ENCODE assay signal across 9 cellular contexts in the genomic region with DNA sequence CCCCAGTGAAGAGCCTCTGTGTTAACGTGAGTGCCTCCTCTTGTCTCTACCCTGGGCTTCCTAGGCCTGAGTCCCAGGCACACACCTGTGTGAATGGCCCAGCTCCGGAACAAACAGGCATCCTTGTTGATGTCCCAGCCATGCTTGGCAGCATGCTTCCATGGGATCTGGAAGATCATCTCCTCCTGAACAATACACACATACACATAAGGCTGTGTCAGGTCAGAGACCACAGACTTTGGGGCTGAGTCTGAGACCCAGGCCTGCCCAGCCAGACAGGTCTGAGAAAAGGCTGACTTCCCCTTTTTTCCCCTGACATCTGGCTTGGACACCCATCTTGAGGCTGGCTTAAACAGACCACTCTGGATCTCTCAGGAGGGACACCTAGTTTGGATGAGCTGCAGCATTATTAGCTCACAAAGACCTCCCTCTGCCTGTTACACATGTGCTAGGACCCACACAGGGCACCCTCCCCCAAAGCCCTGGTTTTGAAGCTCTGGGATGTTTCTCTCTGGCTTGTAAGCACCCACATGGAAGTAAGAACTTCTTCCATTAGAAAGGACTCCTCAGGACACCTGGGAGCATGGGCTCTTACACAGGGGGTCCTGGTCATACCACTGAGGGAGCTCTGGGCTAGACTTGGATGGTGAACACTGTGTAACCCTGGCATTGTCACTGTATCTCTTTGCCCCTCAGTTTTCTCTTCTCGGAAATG. TPM values are rescaled to one million over a fixed set of nuclear protein-coding genes. Genes with fewer than 3 reads are reported as not detected.
DNase-seq lines count a peak whose midpoint lies in the region; ATAC-seq and TF ChIP-seq lines count a peak whose summit lies in the region.
"Had no signal": no experiment of that assay in that cellular context is flagged by ENCODE, and none has a peak within 500 bp of the region (broad histone marks: within the 10 kb centered on the region; RNA-seq: fewer than 3 reads in every experiment).

No MANE protein-coding gene starts in this region.

- H3K27ac Mint-ChIP-seq in Calu3 (ENCODE audit: unreplicated experiment) (no peak overlapping the region), HFFc6 (no peak overlapping the region)

- H3K9me3 Mint-ChIP-seq in Calu3 (ENCODE audit: low read depth, unreplicated experiment) (no peaks in the 10 kb centered on the region), HFFc6 (no peaks in the 10 kb centered on the region)

- H3K4me1 Mint-ChIP-seq in Calu3 (ENCODE audit: low read depth, unreplicated experiment) (peaks cover 27% of the 10 kb centered on the region), HFFc6 (ENCODE audit: low read depth) (peaks cover 27% of the 10 kb centered on the region)

- no peak for TF ChIP-seq POLR2A in NB4 (IDR thresholded peaks at IDR 0.05; ENCODE audit: extremely low read depth, insufficient read length)
- TF ChIP-seq POLR2A in adrenal gland (IDR thresholded peaks at IDR 0.05) = no peak

- DNase-seq in Calu3 = no peak
- peak; percentile 75 for DNase-seq in NB4 (ENCODE audit: low read depth)
- DNase-seq in adrenal gland = peak in 4 of 7 donors; percentile 12 to 52 (median 16)
- peak; percentile 20 for DNase-seq in omental fat pad (ENCODE audit: low spot score)
- no peak for DNase-seq in NCI-H526 treated with DMSO at 0.1 percent for 48 hours (lab: John Stamatoyannopoulos, UW)
- no peak for DNase-seq in HFFc6
- DNase-seq in COR-L47 (lab: John Stamatoyannopoulos, UW) = no peak
- DNase-seq in SIG-M5 (lab: John Stamatoyannopoulos, UW) = no peak

- ATAC-seq in omental fat pad (ENCODE audit: low FRiP score) = no peak
- ATAC-seq: left colon had no signal

- CTCF ChIA-PET in Calu3 (lab: Charles Lee) = interaction anchor here (3.9 kb wide), 1 partner anchor 13 kb away, joined by 23 read pairs; no protein-coding TSS in a partner anchor

- peaks cover 7 to 33% of the 10 kb centered on the region in 2 donors for H3K4me1 ChIP-seq in adrenal gland (replicated peaks in 1 of 2)

- intact Hi-C loops in Calu3 (cut with micrococcal nuclease; ENCODE audit: unreplicated experiment) (no loop called here), adrenal gland (cut with DNase I) (loop anchor here (5.0 to 10.0 kb wide), 2 partner anchors 63 to 66 kb away; no protein-coding TSS in a partner anchor)

- peaks cover 76% of the 10 kb centered on the region for H3K36me3 Mint-ChIP-seq in Calu3 (ENCODE audit: insufficient read depth, unreplicated experiment)
- H3K36me3 Mint-ChIP-seq in HFFc6 (ENCODE audit: low read depth) = peaks cover 23% of the 10 kb centered on the region

- no peaks in the 10 kb centered on the region for H3K27me3 Mint-ChIP-seq in Calu3 (ENCODE audit: unreplicated experiment)
- peaks cover 2% of the 10 kb centered on the region for H3K27me3 Mint-ChIP-seq in HFFc6 (ENCODE audit: insufficient read depth)

- no peak overlapping the region for H3K27ac ChIP-seq in adrenal gland

- H3K4me3 Mint-ChIP-seq in Calu3 (ENCODE audit: low read depth, unreplicated experiment) = peak overlapping the region; percentile 89
- no peak overlapping the region for H3K4me3 Mint-ChIP-seq in HFFc6

- H3K27me3 ChIP-seq in adrenal gland = no peaks in the 10 kb centered on the region

- no TSS peak for BruUV-seq in Calu3 (replicated peaks; lab: Mats Ljungman, UMichigan)

- peak overlapping the region; percentile 85 for H3K4me3 ChIP-seq in NB4 (ENCODE audit: low read depth, low read length)
- H3K4me3 ChIP-seq in adrenal gland = peak overlapping the region in 1 of 4 donors; percentile 88

- no peaks in the 10 kb centered on the region for H3K9me3 ChIP-seq in adrenal gland (replicated peaks in 1 of 3)

- TF ChIP-seq CTCF in Calu3 (IDR thresholded peaks at IDR 0.05; ENCODE audit: unreplicated experiment) = no peak
- no peak for TF ChIP-seq CTCF in NB4 (IDR thresholded peaks at IDR 0.05; ENCODE audit: low read depth, low read length)
- no peak for TF ChIP-seq CTCF in adrenal gland (IDR thresholded peaks at IDR 0.05)
- no peak for TF ChIP-seq CTCF in omental fat pad (IDR thresholded peaks at IDR 0.05)
- TF ChIP-seq CTCF in HFFc6 (IDR thresholded peaks at IDR 0.05) = no peak

- 51 to 68% (median 66%) methylated on average over 2 to 3 of the region's 3 CpGs for WGBS in adrenal gland, 4 donors

- peaks cover 0 to 48% of the 10 kb centered on the region in 2 donors for H3K36me3 ChIP-seq in adrenal gland (replicated peaks in 1 of 2)

RNA-seq across cellular contexts. Expression of a gene that starts 2.6 kb away (rescaled TPM):
- total RNA-seq in Calu3 (2022) (64.0 and 82.4 TPM in 2 replicates), adrenal gland (100 to 1,000 TPM in 1 of 8 donors, 10 to 100 TPM in 7; 12.0 to 116 (median 25.5) TPM), omental fat pad (100 to 1,000 TPM in 3 of 4 donors, 10 to 100 TPM in 1; 23.5 to 172 (median 133) TPM)
- 10 to 100 TPM in 2 of 3 donors, 1 to 10 TPM in 1; 9.0 to 20.0 (median 10.7) TPM for polyA plus RNA-seq in adrenal gland
- 10 to 100 TPM in 5 of 6 experiments, 1 to 10 TPM in 1; 9.8 to 19.7 (median 17.3) TPM for total RNA-seq in HFFc6 (2021; fragmentation: NEBNext Ultra II Directional; extraction: Animal tissue kit (Norgen Biotek cat#: 25700))

RNA-seq across cellular contexts. Expression of a gene that starts 55.3 kb away (rescaled TPM):
- total RNA-seq in Calu3 (2022) (not detected in 2 replicates), adrenal gland (not detected), omental fat pad (not detected)
- polyA plus RNA-seq in adrenal gland = not detected
- not detected for total RNA-seq in HFFc6 (2021; fragmentation: NEBNext Ultra II Directional; extraction: Animal tissue kit (Norgen Biotek cat#: 25700))
- total RNA-seq: left colon had no signal

Comparison
In these comparisons a context has a peak if more than half of its experiments do, and no peak if none do; other contexts are left out.
1. DNase-seq: peak in NB4 (single experiment), adrenal gland (4 of 7) and omental fat pad (single experiment); none in Calu3 (single experiment), NCI-H526 treated with DMSO at 0.1 percent for 48 hours (single experiment), HFFc6 (single experiment), COR-L47 (single experiment) and SIG-M5 (single experiment).